ENCODE assay signal across 22 cellular contexts in the genomic region with DNA sequence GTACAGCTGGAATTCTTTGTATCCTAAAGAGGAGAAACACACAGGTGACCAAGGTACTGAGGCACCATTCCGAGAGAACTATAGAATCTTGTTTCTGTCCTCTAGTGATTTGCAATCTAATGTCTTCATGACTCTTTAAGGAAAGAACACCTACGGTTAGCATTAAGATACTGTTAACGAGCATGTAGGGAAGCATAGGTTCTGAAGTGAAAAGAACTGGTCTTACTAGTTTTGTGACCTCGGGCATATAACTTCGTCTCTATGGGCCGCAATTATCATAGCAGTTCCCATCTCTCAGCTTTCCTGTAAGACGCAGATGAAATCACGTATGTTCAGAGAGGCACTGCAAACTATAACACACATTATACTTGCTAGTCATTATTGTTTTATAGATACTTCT.
DNase-seq lines count a peak whose midpoint lies in the region; ATAC-seq and TF ChIP-seq lines count a peak whose summit lies in the region.
"Had no signal": no experiment of that assay in that cellular context is flagged by ENCODE, and none has a peak within 500 bp of the region (broad histone marks: within the 10 kb centered on the region; RNA-seq: fewer than 3 reads in every experiment).

No MANE protein-coding gene starts in this region.

- 60% methylated on average over 8 of the region's 8 CpGs for WGBS in suprapubic skin

- no peak for ATAC-seq in HG03378 (IDR thresholded peaks at IDR 0.05; ENCODE audit: unreplicated experiment)
- ATAC-seq: A549 had no signal

- H3K36me3 ChIP-seq in suprapubic skin, result no peaks in the 10 kb centered on the region
- H3K36me3 ChIP-seq in colonic mucosa, result no peaks in the 10 kb centered on the region
- H3K36me3 ChIP-seq: tibial nerve had no signal

- H3K4me3 ChIP-seq in suprapubic skin, result no peak overlapping the region
- H3K4me3 ChIP-seq in colonic mucosa, result no peak overlapping the region
- H3K4me3 ChIP-seq: A549, lung, tibial nerve had no signal

- TF ChIP-seq POLR2A in suprapubic skin (IDR thresholded peaks at IDR 0.05), result no peak

- H3K4me1 ChIP-seq in suprapubic skin, result peaks cover 38% of the 10 kb centered on the region
- H3K4me1 ChIP-seq in colonic mucosa, result no peaks in the 10 kb centered on the region
- H3K4me1 ChIP-seq: A549 had no signal

- DNase-seq in SIG-M5 treated with dmso at 0.1 percent for 504 hours (lab: John Stamatoyannopoulos, UW; ENCODE audit: unreplicated experiment), result peak; percentile 25
- no peak for DNase-seq in SIG-M5 (lab: John Stamatoyannopoulos, UW)
- peak; percentile 47 for DNase-seq in NCI-H748 (lab: John Stamatoyannopoulos, UW; ENCODE audit: unreplicated experiment)
- peak; percentile 25 for DNase-seq in left kidney (ENCODE audit: low read depth, low spot score)
- DNase-seq in suprapubic skin (ENCODE audit: low spot score in 2 of 2), result no peak
- no peak for DNase-seq in colonic mucosa
- DNase-seq in stimulated activated naive CD4-positive, alpha-beta T cell (lab: John Stamatoyannopoulos, UW), result no peak
- DNase-seq: activated naive CD4-positive, alpha-beta T cell; activated T-cell treated with anti-CD3 and anti-CD28 coated beads, Interleukin-2, amount 50 U/mL, for 24 hours; dermis blood vessel endothelial cell; naive B cell; NCI-H1092 treated with DMSO at 0.1 percent for 48 hours; NCI-H2081 treated with DMSO at 0.1 percent for 48 hours; NCI-H524; occipital lobe; stimulated activated CD4-positive, alpha-beta T cell treated with anti-CD3 and anti-CD28 coated beads, Interleukin-2, amount 100 ng/mL, for 48 hours; stimulated activated naive CD4-positive, alpha-beta T cell treated with Interleukin-2 at 50 U/mL for 16 hours had no signal

- H3K27ac ChIP-seq in suprapubic skin (peak overlapping the region; percentile 20), colonic mucosa (no peak overlapping the region)
- H3K27ac ChIP-seq: A549, RWPE1 had no signal

- intact Hi-C loops in colonic mucosa (cut with DNase I), result no loop called here

- H3K27me3 ChIP-seq in suprapubic skin, result no peaks in the 10 kb centered on the region
- no peaks in the 10 kb centered on the region for H3K27me3 ChIP-seq in colonic mucosa
- H3K27me3 ChIP-seq: tibial nerve had no signal

- H3K9me3 ChIP-seq in suprapubic skin, result peaks cover 4% of the 10 kb centered on the region
- H3K9me3 ChIP-seq in colonic mucosa, result no peaks in the 10 kb centered on the region
- H3K9me3 ChIP-seq: A549, tibial nerve had no signal

- TF ChIP-seq CTCF in suprapubic skin (IDR thresholded peaks at IDR 0.05), result no peak
- TF ChIP-seq CTCF in colonic mucosa (IDR thresholded peaks at IDR 0.05), result no peak

- no peak for TF ChIP-seq EP300 in suprapubic skin (IDR thresholded peaks at IDR 0.05)

- H3K9ac ChIP-seq in colonic mucosa (ENCODE audit: low read depth in 2 of 2, low read length in 2 of 2), result no peak overlapping the region

Comparison
In these comparisons a context has a peak if more than half of its experiments do, and no peak if none do; other contexts are left out.
1. DNase-seq: peak in SIG-M5 treated with dmso at 0.1 percent for 504 hours (single experiment), NCI-H748 (single experiment) and left kidney (single experiment); none in SIG-M5 (single experiment), suprapubic skin (0 of 2), colonic mucosa (single experiment) and stimulated activated naive CD4-positive, alpha-beta T cell (0 of 6).